Comparison of ENCODE assay signal across 7 cellular contexts in genomic region chr17:61583242-61583641, GRCh38. TPM values are rescaled to one million over a fixed set of nuclear protein-coding genes. Genes with fewer than 3 reads are reported as not detected.
DNase-seq lines count a peak whose midpoint lies in the region; ATAC-seq, FAIRE-seq and TF ChIP-seq lines count a peak whose summit lies in the region.

No MANE protein-coding gene starts in this region.

- H3K9me1 ChIP-seq in K562 (ENCODE audit: control insufficient read depth, insufficient read depth, low read length), result no peaks in the 10 kb centered on the region

- POLR2A ChIA-PET in K562 (lab: Yijun Ruan, JAX), result interaction anchor here (0.5 to 1.0 kb wide), 2 partner anchors 170 to 526 kb away, joined by 3 read pairs; no protein-coding TSS in a partner anchor

- peak; percentile 15 for TF ChIP-seq CTCF in GM13977 (IDR thresholded peaks at IDR 0.05; ENCODE audit: extremely low read depth, insufficient read depth, missing control alignments)
- peak; percentile 29 to 44 (median 37); a peak in 3 of 6 replicates for TF ChIP-seq CTCF in K562 (IDR thresholded peaks at IDR 0.05 in 2 of 3, conservative IDR thresholded peaks at IDR 0.05 in 1 of 3; ENCODE audit: insufficient read depth in 2 of 3, low read depth in 1 of 3, low read length in 3 of 3)
- TF ChIP-seq CTCF in osteocyte (IDR thresholded peaks at IDR 0.05), result peak; percentile 55

- no peak overlapping the region for H2AFZ ChIP-seq in K562 (ENCODE audit: low read depth, low read length)

- intact Hi-C loops in K562 (cut with micrococcal nuclease), result loop anchor here (2.0 kb wide), 1 partner anchor 170 kb away; no protein-coding TSS in a partner anchor

- H3K4me2 ChIP-seq in K562 (ENCODE audit: insufficient read depth, low read length), result no peak overlapping the region

- 0% methylated on average over 3 of the region's 3 CpGs for WGBS in K562 (ENCODE audit: insufficient coverage, low coverage, missing lambda C conversion rate)

- no peaks in the 10 kb centered on the region for H3K36me3 ChIP-seq in K562 (ENCODE audit: control insufficient read depth, insufficient read depth, low read length)

- TF ChIP-seq RAD21 in K562 (CRISPR knock-in tag; conservative IDR thresholded peaks at IDR 0.05 in 1 of 2, IDR thresholded peaks at IDR 0.05 in 1 of 2), result peak in 1 of 2 experiments; percentile 56; a peak in 2 of 4 replicates

- TF ChIP-seq POLR2A in K562 (conservative IDR thresholded peaks at IDR 0.05), result no peak

- no peak overlapping the region for H3K9ac ChIP-seq in K562 (ENCODE audit: insufficient read depth in 1 of 2, low read depth in 2 of 2, low read length in 2 of 2)

- BruUV-seq in K562 (replicated peaks; lab: Mats Ljungman, UMichigan), result no TSS peak

- H3K27me3 ChIP-seq in K562 (ENCODE audit: control insufficient read depth in 2 of 2, insufficient read depth in 2 of 2, low read length in 2 of 2), result 0 out of 5 replicates have a peak, but pooled peaks cover 0 to 3% of the 10 kb centered on the region in 2 experiments

- DNase-seq in GM13977 (ENCODE audit: low spot score) (peak; percentile 41), NAMALWA (ENCODE audit: low spot score) (peak; percentile 81), K562 (ENCODE audit: extremely low read depth in 1 of 4, low spot score in 3 of 4) (peak; percentile 23 to 42 (median 30)), osteocyte (ENCODE audit: extremely low spot score, unreplicated experiment) (no peak), putamen (ENCODE audit: low spot score) (no peak), superior temporal gyrus (ENCODE audit: extremely low spot score) (no peak)

- no peak for TF ChIP-seq EP300 in K562 (IDR thresholded peaks at IDR 0.05; ENCODE audit: low read length)

- H3K4me1 ChIP-seq in K562 (replicated peaks in 1 of 2; ENCODE audit: control insufficient read depth in 2 of 2, insufficient read depth in 2 of 2, low read length in 2 of 2), result no peaks in the 10 kb centered on the region

- CTCF ChIA-PET in K562 (lab: Yijun Ruan, JAX; ENCODE audit: low intra/inter-chr PET ratio), result interaction anchor here (0.7 kb wide), 1 partner anchor 170 kb away, joined by 3 read pairs; no protein-coding TSS in a partner anchor

- H3K9me3 Mint-ChIP-seq in osteocyte (ENCODE audit: unreplicated experiment), result no peaks in the 10 kb centered on the region

- H4K20me1 ChIP-seq in K562 (replicated peaks; ENCODE audit: control insufficient read depth, insufficient read depth, low read length), result no peaks in the 10 kb centered on the region

- no peaks in the 10 kb centered on the region for H3K4me1 Mint-ChIP-seq in osteocyte (ENCODE audit: unreplicated experiment)

- H3K36me3 Mint-ChIP-seq in osteocyte (ENCODE audit: unreplicated experiment), result no peaks in the 10 kb centered on the region

- H3K9me3 ChIP-seq in K562 (replicated peaks; ENCODE audit: control insufficient read depth, insufficient read depth, low read depth, low read length), result no peaks in the 10 kb centered on the region

- in situ Hi-C loops in GM13977 (cut with MboI; ENCODE audit: low pct_unique_long_range_greater_than_20kb, low sequenced_read_pairs, unreplicated experiment), result no loop called here
- in situ Hi-C loops in K562 (cut with MboI), result no loop called here

- no peak overlapping the region for H3K27ac ChIP-seq in K562 (ENCODE audit: extremely low read depth, low read depth, low read length)

- peaks cover 40% of the 10 kb centered on the region for H3K27me3 Mint-ChIP-seq in osteocyte (ENCODE audit: unreplicated experiment)

- no peak overlapping the region for H3K4me3 ChIP-seq in K562

- no peak overlapping the region for H3K4me3 Mint-ChIP-seq in osteocyte (ENCODE audit: unreplicated experiment)

- ATAC-seq in K562, result peak; percentile 84
- no peak for ATAC-seq in HG02981 (IDR thresholded peaks at IDR 0.05; ENCODE audit: unreplicated experiment)

- no peak overlapping the region for H3K27ac Mint-ChIP-seq in osteocyte (ENCODE audit: unreplicated experiment)

- peak; percentile 37 for FAIRE-seq in K562 (lab: Jason Lieb, UNC)

- H3K79me2 ChIP-seq in K562 (ENCODE audit: control insufficient read depth, insufficient read depth, low read length), result no peaks in the 10 kb centered on the region

TF ChIP-seq in K562, 482 proteins besides CTCF, POLR2A, EP300 and RAD21 (continues in another document):
- TF ChIP-seq, protein P1, sequence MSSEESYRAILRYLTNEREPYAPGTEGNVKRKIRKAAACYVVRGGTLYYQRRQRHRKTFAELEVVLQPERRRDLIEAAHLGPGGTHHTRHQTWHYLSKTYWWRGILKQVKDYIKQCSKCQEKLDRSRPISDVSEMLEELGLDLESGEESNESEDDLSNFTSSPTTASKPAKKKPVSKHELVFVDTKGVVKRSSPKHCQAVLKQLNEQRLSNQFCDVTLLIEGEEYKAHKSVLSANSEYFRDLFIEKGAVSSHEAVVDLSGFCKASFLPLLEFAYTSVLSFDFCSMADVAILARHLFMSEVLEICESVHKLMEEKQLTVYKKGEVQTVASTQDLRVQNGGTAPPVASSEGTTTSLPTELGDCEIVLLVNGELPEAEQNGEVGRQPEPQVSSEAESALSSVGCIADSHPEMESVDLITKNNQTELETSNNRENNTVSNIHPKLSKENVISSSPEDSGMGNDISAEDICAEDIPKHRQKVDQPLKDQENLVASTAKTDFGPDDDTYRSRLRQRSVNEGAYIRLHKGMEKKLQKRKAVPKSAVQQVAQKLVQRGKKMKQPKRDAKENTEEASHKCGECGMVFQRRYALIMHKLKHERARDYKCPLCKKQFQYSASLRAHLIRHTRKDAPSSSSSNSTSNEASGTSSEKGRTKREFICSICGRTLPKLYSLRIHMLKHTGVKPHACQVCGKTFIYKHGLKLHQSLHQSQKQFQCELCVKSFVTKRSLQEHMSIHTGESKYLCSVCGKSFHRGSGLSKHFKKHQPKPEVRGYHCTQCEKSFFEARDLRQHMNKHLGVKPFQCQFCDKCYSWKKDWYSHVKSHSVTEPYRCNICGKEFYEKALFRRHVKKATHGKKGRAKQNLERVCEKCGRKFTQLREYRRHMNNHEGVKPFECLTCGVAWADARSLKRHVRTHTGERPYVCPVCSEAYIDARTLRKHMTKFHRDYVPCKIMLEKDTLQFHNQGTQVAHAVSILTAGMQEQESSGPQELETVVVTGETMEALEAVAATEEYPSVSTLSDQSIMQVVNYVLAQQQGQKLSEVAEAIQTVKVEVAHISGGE (CRISPR knock-in tag; IDR thresholded peaks at IDR 0.05), result peak in 1 of 3 experiments; percentile 89; a peak in 2 of 6 replicates
- TF ChIP-seq EWSR1 (IDR thresholded peaks at IDR 0.05; ENCODE audit: borderline replicate concordance, low read depth, partially characterized antibody), result peak; percentile 71
- TF ChIP-seq CREM (IDR thresholded peaks at IDR 0.05; ENCODE audit: low read depth), result peak; percentile 51
- no peak for TF ChIP-seq ZZZ3 (IDR thresholded peaks at IDR 0.05)
- TF ChIP-seq, protein P2, sequence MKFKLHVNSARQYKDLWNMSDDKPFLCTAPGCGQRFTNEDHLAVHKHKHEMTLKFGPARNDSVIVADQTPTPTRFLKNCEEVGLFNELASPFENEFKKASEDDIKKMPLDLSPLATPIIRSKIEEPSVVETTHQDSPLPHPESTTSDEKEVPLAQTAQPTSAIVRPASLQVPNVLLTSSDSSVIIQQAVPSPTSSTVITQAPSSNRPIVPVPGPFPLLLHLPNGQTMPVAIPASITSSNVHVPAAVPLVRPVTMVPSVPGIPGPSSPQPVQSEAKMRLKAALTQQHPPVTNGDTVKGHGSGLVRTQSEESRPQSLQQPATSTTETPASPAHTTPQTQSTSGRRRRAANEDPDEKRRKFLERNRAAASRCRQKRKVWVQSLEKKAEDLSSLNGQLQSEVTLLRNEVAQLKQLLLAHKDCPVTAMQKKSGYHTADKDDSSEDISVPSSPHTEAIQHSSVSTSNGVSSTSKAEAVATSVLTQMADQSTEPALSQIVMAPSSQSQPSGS (CRISPR knock-in tag; IDR thresholded peaks at IDR 0.05), result peak; percentile 46; the same call in 1 of the 2 replicates
- TF ChIP-seq ATF7 (IDR thresholded peaks at IDR 0.05), result peak; percentile 96
- no peak for TF ChIP-seq SMAD4 (CRISPR knock-in tag; conservative IDR thresholded peaks at IDR 0.05)
- 0 out of 2 replicates have a peak, but pooled peaks have one; percentile 43 for TF ChIP-seq JUNB (CRISPR knock-in tag; conservative IDR thresholded peaks at IDR 0.05)
- TF ChIP-seq RCOR1 (IDR thresholded peaks at IDR 0.05; ENCODE audit: borderline replicate concordance in 1 of 2, low read depth in 2 of 2, low read length in 2 of 2), result no peak

RNA-seq across cellular contexts. Expression of gene NACA2, which starts 7.8 kb away (rescaled TPM):
- not detected in 2 replicates for total RNA-seq in K562 (2011; cell fraction: chromatin; rRNA removed; ENCODE audit: low replicate concordance)
- not detected in 2 replicates for total RNA-seq in K562 (2011; cell fraction: nucleolus; rRNA removed)
- not detected in 2 replicates for total RNA-seq in K562 (2011; cell fraction: nucleoplasm; rRNA removed)
- 0.23 TPM in 1 of 2 replicates, not detected in the other for total RNA-seq in K562 (2014; rRNA removed)
- total RNA-seq in K562 (2014; rRNA removed; fragmentation: Illumina TruSeq; extraction: Trizol), result not detected in 2 replicates
- not detected in 2 replicates for total RNA-seq in K562 (2015; rRNA removed; fragmentation: Illumina TruSeq; extraction: Trizol)
- total RNA-seq in K562 (2021), result not detected in 2 replicates
- 0.29 and 0.34 TPM in 2 replicates for polyA plus RNA-seq in K562 (2011; rRNA removed)
- polyA plus RNA-seq in K562 (2011; cell fraction: cytosol; rRNA removed), result not detected in 2 replicates
- not detected in 2 replicates for polyA plus RNA-seq in K562 (2011; cell fraction: nucleus; rRNA removed)
- polyA plus RNA-seq in K562 (2012), result 0.28 and 0.35 TPM in 2 replicates
- not detected in 2 replicates for polyA plus RNA-seq in K562 (2014; fragmentation: Illumina TruSeq; extraction: Trizol)
- polyA plus RNA-seq in K562 (2014; fragmentation: Nextera tagmentation; extraction: Ambion mirVana), result under 1 TPM; 0.13 to 0.23 TPM
- polyA plus RNA-seq in K562 (2014; rRNA removed), result 0.24 TPM in 1 of 2 replicates, not detected in the other
- 0.28 and 1.1 TPM in 2 replicates for polyA minus RNA-seq in K562 (2011; rRNA and poly(A)+ RNA removed)
- not detected in 2 replicates for polyA minus RNA-seq in K562 (2011; cell fraction: cytosol; rRNA and poly(A)+ RNA removed)
- not detected in 2 replicates for polyA minus RNA-seq in K562 (2011; cell fraction: nucleus; rRNA and poly(A)+ RNA removed)
- not detected in 2 replicates for total RNA-seq in osteocyte

Comparison
In these comparisons a context has a peak if more than half of its experiments do, and no peak if none do; other contexts are left out.
1. DNase-seq: peak in GM13977 (single experiment), NAMALWA (single experiment) and K562 (4 of 4); none in osteocyte (single experiment), putamen (single experiment) and superior temporal gyrus (single experiment).
2. Peak in every context shown above with its lines, with median percentiles within 50 percentile points of each other: CTCF ChIP-seq.